14 cellular contexts compared by ENCODE assay signal in genomic region chr4:123453006-123453685, GRCh38. TPM values are rescaled to one million over a fixed set of nuclear protein-coding genes. Genes with fewer than 3 reads are reported as not detected.
DNase-seq lines count a peak whose midpoint lies in the region; ATAC-seq and TF ChIP-seq lines count a peak whose summit lies in the region.
"Had no signal": no experiment of that assay in that cellular context is flagged by ENCODE, and none has a peak within 500 bp of the region (broad histone marks: within the 10 kb centered on the region; RNA-seq: fewer than 3 reads in every experiment).

No MANE protein-coding gene starts in this region.

- no peaks in the 10 kb centered on the region for H3K79me2 ChIP-seq in SK-N-SH (ENCODE audit: insufficient read depth)

- no peak overlapping the region for H2AFZ ChIP-seq in SK-N-SH (ENCODE audit: low read depth)

- no peaks in the 10 kb centered on the region for H3K9me2 ChIP-seq in SK-N-SH

- no peak for TF ChIP-seq CTCF in SK-N-SH (IDR thresholded peaks at IDR 0.05)

- POLR2A ChIA-PET in SK-N-SH (lab: Yijun Ruan, JAX): no interaction called here

- peak; percentile 58; the same call in 2 of the 3 replicates for ATAC-seq in SK-N-SH treated with all-trans-retinoic acid at 6 μM for 48 hours
- no peak for ATAC-seq in GM19467 (IDR thresholded peaks at IDR 0.05; ENCODE audit: unreplicated experiment)
- ATAC-seq in HG03457 (IDR thresholded peaks at IDR 0.05; ENCODE audit: unreplicated experiment): no peak

- peaks cover 46% of the 10 kb centered on the region for H3K4me1 Mint-ChIP-seq in stimulated activated naive CD8-positive, alpha-beta T cell treated with anti-CD3 and anti-CD28 coated beads, Interleukin-15, Interleukin-2, amounts not matched to agents 100 ng/mL and 50 ng/mL, for 24 hours (ENCODE audit: low read depth)

- no peak overlapping the region for H3K27ac ChIP-seq in SK-N-SH (ENCODE audit: low read depth in 2 of 2, low read length in 1 of 2)
- H3K27ac ChIP-seq: ascending aorta had no signal

- H3K4me1 ChIP-seq in SK-N-SH (ENCODE audit: control insufficient read depth in 1 of 2, insufficient read depth in 2 of 2, low read depth in 1 of 2, low read length in 1 of 2): peaks cover 4 to 18% of the 10 kb centered on the region in 2 experiments; a peak in 2 of 4 replicates
- H3K4me1 ChIP-seq: ascending aorta had no signal

- WGBS in SK-N-SH (ENCODE audit: low lambda C conversion rate): 70% methylated on average over 4 of the region's 4 CpGs

- H3K4me3 Mint-ChIP-seq in stimulated activated naive CD8-positive, alpha-beta T cell treated with anti-CD3 and anti-CD28 coated beads, Interleukin-15, Interleukin-2, amounts not matched to agents 100 ng/mL and 50 ng/mL, for 24 hours: no peak overlapping the region
- H3K4me3 Mint-ChIP-seq: activated CD4-positive, alpha-beta T cell treated with anti-CD3 and anti-CD28 coated beads, Interleukin-2, amount 10 ng/mL, durations not matched to agents 24 days and 14 days; type B pancreatic cell had no signal

- H3F3A ChIP-seq in SK-N-SH (replicated peaks; ENCODE audit: insufficient read depth): no peaks in the 10 kb centered on the region

- H3K36me3 Mint-ChIP-seq in stimulated activated naive CD8-positive, alpha-beta T cell treated with anti-CD3 and anti-CD28 coated beads, Interleukin-15, Interleukin-2, amounts not matched to agents 100 ng/mL and 50 ng/mL, for 24 hours (ENCODE audit: low read depth): no peaks in the 10 kb centered on the region
- H3K36me3 Mint-ChIP-seq: type B pancreatic cell had no signal

- H3K4me3 ChIP-seq in SK-N-SH (ENCODE audit: low read depth in 2 of 2, low read length in 1 of 2): no peak overlapping the region
- H3K4me3 ChIP-seq: ascending aorta, GM12878 had no signal

- CTCF ChIA-PET in SK-N-SH (lab: Yijun Ruan, JAX): no interaction called here

- no peaks in the 10 kb centered on the region for H3K27me3 ChIP-seq in SK-N-SH (ENCODE audit: insufficient read depth)
- H3K27me3 ChIP-seq: ascending aorta had no signal

- H3K9me3 Mint-ChIP-seq in stimulated activated naive CD8-positive, alpha-beta T cell treated with anti-CD3 and anti-CD28 coated beads, Interleukin-15, Interleukin-2, amounts not matched to agents 100 ng/mL and 50 ng/mL, for 24 hours: peaks cover 4% of the 10 kb centered on the region
- H3K9me3 Mint-ChIP-seq: type B pancreatic cell had no signal

- no peak for TF ChIP-seq RAD21 in SK-N-SH (IDR thresholded peaks at IDR 0.05; ENCODE audit: low read length)

- no peaks in the 10 kb centered on the region for H3K27me3 Mint-ChIP-seq in stimulated activated naive CD8-positive, alpha-beta T cell treated with anti-CD3 and anti-CD28 coated beads, Interleukin-15, Interleukin-2, amounts not matched to agents 100 ng/mL and 50 ng/mL, for 24 hours
- H3K27me3 Mint-ChIP-seq: activated CD4-positive, alpha-beta T cell treated with anti-CD3 and anti-CD28 coated beads, Interleukin-2, amount 10 ng/mL, durations not matched to agents 24 days and 14 days; type B pancreatic cell had no signal

- no peaks in the 10 kb centered on the region for H3K9me3 ChIP-seq in SK-N-SH
- H3K9me3 ChIP-seq: ascending aorta had no signal

- no peaks in the 10 kb centered on the region for H4K20me1 ChIP-seq in SK-N-SH (ENCODE audit: insufficient read depth)

- H3K36me3 ChIP-seq in SK-N-SH (replicated peaks in 1 of 2; ENCODE audit: control insufficient read depth in 1 of 2, insufficient read depth in 2 of 2, low read length in 1 of 2): no peaks in the 10 kb centered on the region
- H3K36me3 ChIP-seq: ascending aorta had no signal

- H3K4me2 ChIP-seq in SK-N-SH: no peak overlapping the region

- no peak overlapping the region for H3K9ac ChIP-seq in SK-N-SH

- DNase-seq in SK-N-SH (no peak), amniotic epithelial cell (ENCODE audit: low read depth) (peak; percentile 61), kidney tubule cell (ENCODE audit: low spot score) (peak; percentile 68), HuH-7 (ENCODE audit: low spot score) (no peak)
- DNase-seq: activated CD4-positive, alpha-beta T cell treated with anti-CD3 and anti-CD28 coated beads, Interleukin-2, amount 10 ng/mL, durations not matched to agents 24 days and 14 days; DMS 273 treated with DMSO at 0.1 percent for 48 hours; T-helper 2 cell had no signal

- peak overlapping the region; percentile 53 for H3K27ac Mint-ChIP-seq in stimulated activated naive CD8-positive, alpha-beta T cell treated with anti-CD3 and anti-CD28 coated beads, Interleukin-15, Interleukin-2, amounts not matched to agents 100 ng/mL and 50 ng/mL, for 24 hours
- H3K27ac Mint-ChIP-seq: activated CD4-positive, alpha-beta T cell treated with anti-CD3 and anti-CD28 coated beads, Interleukin-2, amount 10 ng/mL, durations not matched to agents 24 days and 14 days; type B pancreatic cell had no signal

- TF ChIP-seq EP300 in SK-N-SH (IDR thresholded peaks at IDR 0.05; ENCODE audit: borderline replicate concordance in 1 of 2, low read depth in 1 of 2, low read length in 1 of 2): no peak

TF ChIP-seq in SK-N-SH treated with all-trans-retinoic acid at 6 μM for 48 hours, 23 proteins besides CTCF, POLR2A, EP300 and RAD21 (continues in another document):
- TF ChIP-seq SNAI2 (CRISPR knock-in tag; IDR thresholded peaks at IDR 0.05) (no peak), ZNF70 (CRISPR knock-in tag; IDR thresholded peaks at IDR 0.05) (no peak), GLIS3 (CRISPR knock-in tag; IDR thresholded peaks at IDR 0.05) (no peak), ZNF8 (CRISPR knock-in tag; IDR thresholded peaks at IDR 0.05) (no peak), CREB5 (CRISPR knock-in tag; IDR thresholded peaks at IDR 0.05; ENCODE audit: low read depth) (no peak)
- TF ChIP-seq, protein P1, sequence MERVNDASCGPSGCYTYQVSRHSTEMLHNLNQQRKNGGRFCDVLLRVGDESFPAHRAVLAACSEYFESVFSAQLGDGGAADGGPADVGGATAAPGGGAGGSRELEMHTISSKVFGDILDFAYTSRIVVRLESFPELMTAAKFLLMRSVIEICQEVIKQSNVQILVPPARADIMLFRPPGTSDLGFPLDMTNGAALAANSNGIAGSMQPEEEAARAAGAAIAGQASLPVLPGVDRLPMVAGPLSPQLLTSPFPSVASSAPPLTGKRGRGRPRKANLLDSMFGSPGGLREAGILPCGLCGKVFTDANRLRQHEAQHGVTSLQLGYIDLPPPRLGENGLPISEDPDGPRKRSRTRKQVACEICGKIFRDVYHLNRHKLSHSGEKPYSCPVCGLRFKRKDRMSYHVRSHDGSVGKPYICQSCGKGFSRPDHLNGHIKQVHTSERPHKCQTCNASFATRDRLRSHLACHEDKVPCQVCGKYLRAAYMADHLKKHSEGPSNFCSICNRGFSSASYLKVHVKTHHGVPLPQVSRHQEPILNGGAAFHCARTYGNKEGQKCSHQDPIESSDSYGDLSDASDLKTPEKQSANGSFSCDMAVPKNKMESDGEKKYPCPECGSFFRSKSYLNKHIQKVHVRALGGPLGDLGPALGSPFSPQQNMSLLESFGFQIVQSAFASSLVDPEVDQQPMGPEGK (CRISPR knock-in tag; IDR thresholded peaks at IDR 0.05; ENCODE audit: borderline replicate concordance): no peak

TF ChIP-seq in SK-N-SH, 30 proteins besides CTCF, POLR2A, EP300 and RAD21:
- TF ChIP-seq MXI1 (IDR thresholded peaks at IDR 0.05; ENCODE audit: low read depth, low read length): no peak
- TF ChIP-seq SIN3A (IDR thresholded peaks at IDR 0.05; ENCODE audit: borderline replicate concordance, low read depth, low read length): no peak
- no peak for TF ChIP-seq RFX5 (IDR thresholded peaks at IDR 0.05; ENCODE audit: low read length)
- TF ChIP-seq MEF2A (IDR thresholded peaks at IDR 0.05; ENCODE audit: borderline replicate concordance, low read depth): no peak
- TF ChIP-seq REST (IDR thresholded peaks at IDR 0.05; ENCODE audit: low read depth, low read length): no peak
- TF ChIP-seq FOXJ3 (CRISPR knock-in tag; IDR thresholded peaks at IDR 0.05): no peak
- no peak for TF ChIP-seq TAF1 (IDR thresholded peaks at IDR 0.05; ENCODE audit: borderline replicate concordance, low read depth, low read length)
TF ChIP-seq in SK-N-SH: peak in this region for 0.

RNA-seq across cellular contexts. Expression of gene SPRY1, which starts 56.6 kb away (rescaled TPM):
- polyA plus RNA-seq in SK-N-SH (2012; rRNA removed): 9.2 and 12.4 TPM in 2 replicates
- polyA plus RNA-seq in SK-N-SH (2012; cell fraction: cytosol; rRNA removed): 11.2 and 13.1 TPM in 2 replicates
- polyA plus RNA-seq in SK-N-SH (2012; cell fraction: nucleus; rRNA removed): 11.7 and 15.6 TPM in 2 replicates

Comparison
In these comparisons a context has a peak if more than half of its experiments do, and no peak if none do; other contexts are left out.
1. DNase-seq: peak in amniotic epithelial cell (single experiment) and kidney tubule cell (single experiment); none in SK-N-SH (single experiment) and HuH-7 (single experiment).